Comparison of ENCODE assay signal across 8 cellular contexts in genomic region chr1:26993237-26994019, GRCh38. TPM values are rescaled to one million over a fixed set of nuclear protein-coding genes. Genes with fewer than 3 reads are reported as not detected.
DNase-seq lines count a peak whose midpoint lies in the region; ATAC-seq and TF ChIP-seq lines count a peak whose summit lies in the region.

TRNP1 (plus strand) TSS chr1:26993692; CDS start chr1:26993787, 95 bp downstream.

- CTCF ChIA-PET in CD4-positive, alpha-beta memory T cell (lab: Charles Lee; ENCODE audit: partially characterized antibody), result no interaction called here
- CTCF ChIA-PET in activated CD4-positive, alpha-beta T cell treated with anti-CD3 and anti-CD28 coated beads, Interleukin-2, amount 10 ng/mL, durations not matched to agents 7 days and 5 days (lab: Charles Lee), result interaction anchor here (0.6 to 1.4 kb wide), 2 partner anchors 161 to 736 kb away, joined by 3 read pairs; partner anchors contain the start of gene SLC9A1

- peak; percentile 50 to 70 (median 60) for DNase-seq in CD4-positive, alpha-beta memory T cell
- DNase-seq in H4 (ENCODE audit: low spot score) (peak; percentile 60), NCI-H2196 (lab: John Stamatoyannopoulos, UW; ENCODE audit: unreplicated experiment) (peak; percentile 66), coronary artery (ENCODE audit: low spot score) (no peak), left lobe of liver (ENCODE audit: low spot score) (peak; percentile 67)
- DNase-seq in activated CD4-positive, alpha-beta T cell treated with anti-CD3 and anti-CD28 coated beads, Interleukin-2, amount 10 ng/mL, durations not matched to agents 7 days and 5 days, result peak; percentile 73
- DNase-seq in stimulated activated CD4-positive, alpha-beta T cell treated with anti-CD3 and anti-CD28 coated beads, Interleukin-2, amount 100 ng/mL, for 24 hours, result peak; percentile 76 to 80

- H3K27me3 ChIP-seq in CD4-positive, alpha-beta memory T cell (ENCODE audit: insufficient read depth, low read length), result peaks cover 14% of the 10 kb centered on the region

- no peaks in the 10 kb centered on the region for H3K36me3 ChIP-seq in CD4-positive, alpha-beta memory T cell (ENCODE audit: insufficient read depth, low read length)

- intact Hi-C loops in CD4-positive, alpha-beta memory T cell (cut with micrococcal nuclease), result no loop called here

- H3K9me3 ChIP-seq in CD4-positive, alpha-beta memory T cell (ENCODE audit: control insufficient read depth in 1 of 2, low read length in 2 of 2), result no peaks in the 10 kb centered on the region

- H3K36me3 Mint-ChIP-seq in CD4-positive, alpha-beta memory T cell, result no peaks in the 10 kb centered on the region
- no peaks in the 10 kb centered on the region for H3K36me3 Mint-ChIP-seq in activated CD4-positive, alpha-beta T cell treated with anti-CD3 and anti-CD28 coated beads, Interleukin-2, amount 10 ng/mL, durations not matched to agents 7 days and 5 days (ENCODE audit: low read depth)

- TF ChIP-seq CTCF in coronary artery (IDR thresholded peaks at IDR 0.05), result no peak

- ATAC-seq in left lobe of liver (peak; percentile 63), HG03025 (IDR thresholded peaks at IDR 0.05; ENCODE audit: low FRiP score, unreplicated experiment) (no peak)

- H3K9me3 Mint-ChIP-seq in CD4-positive, alpha-beta memory T cell, result no peaks in the 10 kb centered on the region
- no peaks in the 10 kb centered on the region for H3K9me3 Mint-ChIP-seq in activated CD4-positive, alpha-beta T cell treated with anti-CD3 and anti-CD28 coated beads, Interleukin-2, amount 10 ng/mL, durations not matched to agents 7 days and 5 days

- H3K4me1 Mint-ChIP-seq in CD4-positive, alpha-beta memory T cell, result peaks cover 6 to 25% (median 10%) of the 10 kb centered on the region in 4 donors
- peaks cover 22% of the 10 kb centered on the region for H3K4me1 Mint-ChIP-seq in activated CD4-positive, alpha-beta T cell treated with anti-CD3 and anti-CD28 coated beads, Interleukin-2, amount 10 ng/mL, durations not matched to agents 7 days and 5 days

- H3K4me3 ChIP-seq in CD4-positive, alpha-beta memory T cell (ENCODE audit: low read length in 2 of 2), result peak within 1 kb of the TSS in 1 of 2 donors; percentile 45
- peak within 1 kb of the TSS; percentile 89 for H3K4me3 ChIP-seq in coronary artery

- H3K27ac Mint-ChIP-seq in CD4-positive, alpha-beta memory T cell, result peak within 1 kb of the TSS in 4 of 7 donors; percentile 15 to 83 (median 70)
- no peak within 1 kb of the TSS for H3K27ac Mint-ChIP-seq in activated CD4-positive, alpha-beta T cell treated with anti-CD3 and anti-CD28 coated beads, Interleukin-2, amount 10 ng/mL, durations not matched to agents 7 days and 5 days

- POLR2A ChIA-PET in CD4-positive, alpha-beta memory T cell (lab: Charles Lee; ENCODE audit: partially characterized antibody), result interaction anchor here (0.7 kb wide), 1 partner anchor 19 kb away, joined by 3 read pairs; no protein-coding TSS in a partner anchor
- POLR2A ChIA-PET in activated CD4-positive, alpha-beta T cell treated with anti-CD3 and anti-CD28 coated beads, Interleukin-2, amount 10 ng/mL, durations not matched to agents 7 days and 5 days (lab: Charles Lee), result interaction anchor here (0.8 kb wide), 1 partner anchor 13 kb away, joined by 4 read pairs; no protein-coding TSS in a partner anchor

- H3K4me3 Mint-ChIP-seq in CD4-positive, alpha-beta memory T cell, result peak within 1 kb of the TSS; percentile 60 to 90 (median 80)
- H3K4me3 Mint-ChIP-seq in activated CD4-positive, alpha-beta T cell treated with anti-CD3 and anti-CD28 coated beads, Interleukin-2, amount 10 ng/mL, durations not matched to agents 7 days and 5 days, result peak within 1 kb of the TSS; percentile 72

- no peak within 1 kb of the TSS for H3K27ac ChIP-seq in CD4-positive, alpha-beta memory T cell (ENCODE audit: low read depth, low read length)
- peak within 1 kb of the TSS; percentile 60 to 85 for H3K27ac ChIP-seq in coronary artery

- peaks cover 26 to 27% of the 10 kb centered on the region in 2 donors for H3K27me3 Mint-ChIP-seq in CD4-positive, alpha-beta memory T cell
- peaks cover 61% of the 10 kb centered on the region for H3K27me3 Mint-ChIP-seq in activated CD4-positive, alpha-beta T cell treated with anti-CD3 and anti-CD28 coated beads, Interleukin-2, amount 10 ng/mL, durations not matched to agents 7 days and 5 days

- H3K4me1 ChIP-seq in CD4-positive, alpha-beta memory T cell (ENCODE audit: insufficient read depth, low read length), result peaks cover 13% of the 10 kb centered on the region

RNA-seq across cellular contexts. Expression of gene TRNP1, which starts in this region (rescaled TPM):
- total RNA-seq in CD4-positive, alpha-beta memory T cell, result not detected
- polyA plus RNA-seq in CD4-positive, alpha-beta memory T cell, result not detected
- total RNA-seq in H4 (2014; rRNA removed; shearing (Covaris generic)), result 3.1 and 3.3 TPM in 2 replicates
- total RNA-seq in activated CD4-positive, alpha-beta T cell treated with anti-CD3 and anti-CD28 coated beads, Interleukin-2, amount 10 ng/mL, durations not matched to agents 7 days and 5 days, result not detected
- 2.8 TPM for total RNA-seq in left lobe of liver

Comparison
In these comparisons a context has a peak if more than half of its experiments do, and no peak if none do; other contexts are left out.
1. Peak in DNase-seq in CD4-positive, alpha-beta memory T cell; RNA of the gene not detected or under 1 TPM.
2. Peak in DNase-seq in activated CD4-positive, alpha-beta T cell treated with anti-CD3 and anti-CD28 coated beads, Interleukin-2, amount 10 ng/mL, durations not matched to agents 7 days and 5 days; RNA of the gene not detected or under 1 TPM.